In genomic region chr18:47932170-47932569, GRCh38 we compare ENCODE assay signal across 1 cellular context.
TF ChIP-seq lines count a peak whose summit lies in the region.

No MANE protein-coding gene starts in this region.

TF ChIP-seq in GM23338, 12 proteins besides CTCF, POLR2A, EP300 and RAD21 (continued from another document):
- no peak for TF ChIP-seq REST (IDR thresholded peaks at IDR 0.05; ENCODE audit: unreplicated experiment)
- no peak for TF ChIP-seq ETS1 (IDR thresholded peaks at IDR 0.05)
- TF ChIP-seq, protein P1, sequence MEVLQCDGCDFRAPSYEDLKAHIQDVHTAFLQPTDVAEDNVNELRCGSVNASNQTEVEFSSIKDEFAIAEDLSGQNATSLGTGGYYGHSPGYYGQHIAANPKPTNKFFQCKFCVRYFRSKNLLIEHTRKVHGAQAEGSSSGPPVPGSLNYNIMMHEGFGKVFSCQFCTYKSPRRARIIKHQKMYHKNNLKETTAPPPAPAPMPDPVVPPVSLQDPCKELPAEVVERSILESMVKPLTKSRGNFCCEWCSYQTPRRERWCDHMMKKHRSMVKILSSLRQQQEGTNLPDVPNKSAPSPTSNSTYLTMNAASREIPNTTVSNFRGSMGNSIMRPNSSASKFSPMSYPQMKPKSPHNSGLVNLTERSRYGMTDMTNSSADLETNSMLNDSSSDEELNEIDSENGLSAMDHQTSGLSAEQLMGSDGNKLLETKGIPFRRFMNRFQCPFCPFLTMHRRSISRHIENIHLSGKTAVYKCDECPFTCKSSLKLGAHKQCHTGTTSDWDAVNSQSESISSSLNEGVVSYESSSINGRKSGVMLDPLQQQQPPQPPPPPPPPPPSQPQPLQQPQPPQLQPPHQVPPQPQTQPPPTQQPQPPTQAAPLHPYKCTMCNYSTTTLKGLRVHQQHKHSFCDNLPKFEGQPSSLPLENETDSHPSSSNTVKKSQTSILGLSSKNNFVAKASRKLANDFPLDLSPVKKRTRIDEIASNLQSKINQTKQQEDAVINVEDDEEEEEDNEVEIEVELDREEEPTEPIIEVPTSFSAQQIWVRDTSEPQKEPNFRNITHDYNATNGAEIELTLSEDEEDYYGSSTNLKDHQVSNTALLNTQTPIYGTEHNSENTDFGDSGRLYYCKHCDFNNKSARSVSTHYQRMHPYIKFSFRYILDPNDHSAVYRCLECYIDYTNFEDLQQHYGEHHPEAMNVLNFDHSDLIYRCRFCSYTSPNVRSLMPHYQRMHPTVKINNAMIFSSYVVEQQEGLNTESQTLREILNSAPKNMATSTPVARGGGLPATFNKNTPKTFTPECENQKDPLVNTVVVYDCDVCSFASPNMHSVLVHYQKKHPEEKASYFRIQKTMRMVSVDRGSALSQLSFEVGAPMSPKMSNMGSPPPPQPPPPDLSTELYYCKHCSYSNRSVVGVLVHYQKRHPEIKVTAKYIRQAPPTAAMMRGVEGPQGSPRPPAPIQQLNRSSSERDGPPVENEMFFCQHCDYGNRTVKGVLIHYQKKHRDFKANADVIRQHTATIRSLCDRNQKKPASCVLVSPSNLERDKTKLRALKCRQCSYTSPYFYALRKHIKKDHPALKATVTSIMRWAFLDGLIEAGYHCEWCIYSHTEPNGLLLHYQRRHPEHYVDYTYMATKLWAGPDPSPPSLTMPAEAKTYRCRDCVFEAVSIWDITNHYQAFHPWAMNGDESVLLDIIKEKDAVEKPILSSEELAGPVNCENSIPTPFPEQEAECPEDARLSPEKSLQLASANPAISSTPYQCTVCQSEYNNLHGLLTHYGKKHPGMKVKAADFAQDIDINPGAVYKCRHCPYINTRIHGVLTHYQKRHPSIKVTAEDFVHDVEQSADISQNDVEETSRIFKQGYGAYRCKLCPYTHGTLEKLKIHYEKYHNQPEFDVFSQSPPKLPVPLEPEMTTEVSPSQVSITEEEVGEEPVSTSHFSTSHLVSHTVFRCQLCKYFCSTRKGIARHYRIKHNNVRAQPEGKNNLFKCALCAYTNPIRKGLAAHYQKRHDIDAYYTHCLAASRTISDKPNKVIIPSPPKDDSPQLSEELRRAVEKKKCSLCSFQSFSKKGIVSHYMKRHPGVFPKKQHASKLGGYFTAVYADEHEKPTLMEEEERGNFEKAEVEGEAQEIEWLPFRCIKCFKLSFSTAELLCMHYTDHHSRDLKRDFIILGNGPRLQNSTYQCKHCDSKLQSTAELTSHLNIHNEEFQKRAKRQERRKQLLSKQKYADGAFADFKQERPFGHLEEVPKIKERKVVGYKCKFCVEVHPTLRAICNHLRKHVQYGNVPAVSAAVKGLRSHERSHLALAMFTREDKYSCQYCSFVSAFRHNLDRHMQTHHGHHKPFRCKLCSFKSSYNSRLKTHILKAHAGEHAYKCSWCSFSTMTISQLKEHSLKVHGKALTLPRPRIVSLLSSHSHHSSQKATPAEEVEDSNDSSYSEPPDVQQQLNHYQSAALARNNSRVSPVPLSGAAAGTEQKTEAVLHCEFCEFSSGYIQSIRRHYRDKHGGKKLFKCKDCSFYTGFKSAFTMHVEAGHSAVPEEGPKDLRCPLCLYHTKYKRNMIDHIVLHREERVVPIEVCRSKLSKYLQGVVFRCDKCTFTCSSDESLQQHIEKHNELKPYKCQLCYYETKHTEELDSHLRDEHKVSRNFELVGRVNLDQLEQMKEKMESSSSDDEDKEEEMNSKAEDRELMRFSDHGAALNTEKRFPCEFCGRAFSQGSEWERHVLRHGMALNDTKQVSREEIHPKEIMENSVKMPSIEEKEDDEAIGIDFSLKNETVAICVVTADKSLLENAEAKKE (CRISPR knock-in tag; IDR thresholded peaks at IDR 0.05) = no peak
- no peak for TF ChIP-seq EZH2phosphoT487 (IDR thresholded peaks at IDR 0.05; ENCODE audit: unreplicated experiment)
